Comparison of ENCODE assay signal across 31 cellular contexts in genomic region chr2:83459456-83459855, GRCh38.
DNase-seq lines count a peak whose midpoint lies in the region; ATAC-seq and TF ChIP-seq lines count a peak whose summit lies in the region.
"Had no signal": no experiment of that assay in that cellular context is flagged by ENCODE, and none has a peak within 500 bp of the region (broad histone marks: within the 10 kb centered on the region; RNA-seq: fewer than 3 reads in every experiment).

No MANE protein-coding gene starts in this region.

- H3K36me3 Mint-ChIP-seq in activated naive CD4-positive, alpha-beta T cell treated with anti-CD3 and anti-CD28 coated beads, Interleukin-2, amount 10 ng/mL, durations not matched to agents 7 days and 5 days: no peaks in the 10 kb centered on the region
- H3K36me3 Mint-ChIP-seq: CD14-positive monocyte; CD8-positive, alpha-beta memory T cell; T-cell had no signal

- peak; percentile 27 for DNase-seq in COLO668 (lab: John Stamatoyannopoulos, UW; ENCODE audit: unreplicated experiment)
- peak; percentile 37 for DNase-seq in ELR (ENCODE audit: low read depth)
- peak; percentile 2 for DNase-seq in NB4 (ENCODE audit: low read depth)
- peak; percentile 0 for DNase-seq in fibroblast of mammary gland (ENCODE audit: low read depth)
- DNase-seq in NAMALWA (ENCODE audit: low spot score): no peak
- no peak for DNase-seq in activated naive CD4-positive, alpha-beta T cell treated with anti-CD3 and anti-CD28 coated beads, Interleukin-2, amount 10 ng/mL, durations not matched to agents 7 days and 5 days
- DNase-seq: 8988T; ACHN; BE2C; CD8-positive, alpha-beta memory T cell; GF-D8; H9; IMR-90; KG1; NCI-H1105 treated with DMSO at 0.1 percent for 48 hours; NCI-H146; NCI-H1930; NCI-H2107; NCI-H446; NCI-H526; NCI-H82; NK-92 treated with Interleukin-12 subunit alpha and Interleukin-12 subunit beta, amount 100 ng/mL, for 24 hours; PC-9; Right ventricle myocardium superior; RPMI8226; T-cell had no signal

- no peaks in the 10 kb centered on the region for H3K4me1 Mint-ChIP-seq in activated naive CD4-positive, alpha-beta T cell treated with anti-CD3 and anti-CD28 coated beads, Interleukin-2, amount 10 ng/mL, durations not matched to agents 7 days and 5 days
- H3K4me1 Mint-ChIP-seq: CD14-positive monocyte; CD8-positive, alpha-beta memory T cell; GM23338; H9; T-cell had no signal

- H3K27ac Mint-ChIP-seq in activated naive CD4-positive, alpha-beta T cell treated with anti-CD3 and anti-CD28 coated beads, Interleukin-2, amount 10 ng/mL, durations not matched to agents 7 days and 5 days: no peak overlapping the region
- H3K27ac Mint-ChIP-seq: CD14-positive monocyte; CD8-positive, alpha-beta memory T cell; GM23338; H9; T-cell had no signal

- H3K4me3 Mint-ChIP-seq in activated naive CD4-positive, alpha-beta T cell treated with anti-CD3 and anti-CD28 coated beads, Interleukin-2, amount 10 ng/mL, durations not matched to agents 7 days and 5 days: no peak overlapping the region
- H3K4me3 Mint-ChIP-seq: CD14-positive monocyte; CD8-positive, alpha-beta memory T cell; GM23338; H9; T-cell had no signal

- H3K9me3 Mint-ChIP-seq in activated naive CD4-positive, alpha-beta T cell treated with anti-CD3 and anti-CD28 coated beads, Interleukin-2, amount 10 ng/mL, durations not matched to agents 7 days and 5 days: peaks cover 3% of the 10 kb centered on the region
- H3K9me3 Mint-ChIP-seq: GM23338, H9 had no signal

- TF ChIP-seq POLR2A in NB4 (IDR thresholded peaks at IDR 0.05; ENCODE audit: extremely low read depth, insufficient read length): no peak

- no peaks in the 10 kb centered on the region for H3K27me3 Mint-ChIP-seq in activated naive CD4-positive, alpha-beta T cell treated with anti-CD3 and anti-CD28 coated beads, Interleukin-2, amount 10 ng/mL, durations not matched to agents 7 days and 5 days
- H3K27me3 Mint-ChIP-seq: CD8-positive, alpha-beta memory T cell; T-cell had no signal

- TF ChIP-seq CTCF in NB4 (IDR thresholded peaks at IDR 0.05; ENCODE audit: low read depth, low read length) (no peak), fibroblast of mammary gland (conservative IDR thresholded peaks at IDR 0.05; ENCODE audit: control insufficient read depth, insufficient read depth, low read depth, low read length) (no peak)

- ATAC-seq in GM18861 (IDR thresholded peaks at IDR 0.05; ENCODE audit: unreplicated experiment): no peak
- no peak for ATAC-seq in HG03565 (IDR thresholded peaks at IDR 0.05; ENCODE audit: unreplicated experiment)
- ATAC-seq: GM23338, T-cell had no signal

- CTCF ChIA-PET in activated naive CD4-positive, alpha-beta T cell treated with anti-CD3 and anti-CD28 coated beads, Interleukin-2, amount 10 ng/mL, durations not matched to agents 7 days and 5 days (lab: Charles Lee): no interaction called here

- no peak overlapping the region for H3K4me3 ChIP-seq in NB4 (ENCODE audit: low read depth, low read length)
- no peak overlapping the region for H3K4me3 ChIP-seq in fibroblast of mammary gland (ENCODE audit: control insufficient read depth, low read depth, low read length)
- H3K4me3 ChIP-seq: GM23338, PC-9, SJSA1 had no signal

Comparison
In these comparisons a context has a peak if more than half of its experiments do, and no peak if none do; other contexts are left out.
1. DNase-seq: peak in COLO668 (single experiment), ELR (single experiment), NB4 (single experiment) and fibroblast of mammary gland (single experiment); none in NAMALWA (single experiment) and activated naive CD4-positive, alpha-beta T cell treated with anti-CD3 and anti-CD28 coated beads, Interleukin-2, amount 10 ng/mL, durations not matched to agents 7 days and 5 days (single experiment).